ENCODE assay signal across 27 cellular contexts in genomic region chr9:33972698-33973097, GRCh38.
"Had no signal": no experiment of that assay in that cellular context is flagged by ENCODE, and none has a peak within 500 bp of the region (broad histone marks: within the 10 kb centered on the region; RNA-seq: fewer than 3 reads in every experiment).

No MANE protein-coding gene starts in this region.

- H3K9me3 Mint-ChIP-seq: immature natural killer cell; naive thymus-derived CD8-positive, alpha-beta T cell; nephron progenitor cell; stimulated activated naive CD8-positive, alpha-beta T cell treated with anti-CD3 and anti-CD28 coated beads, Interleukin-15, amount 100 ng/mL, for 72 hours had no signal

- DNase-seq: dermis blood vessel endothelial cell; effector memory CD4-positive, alpha-beta T cell; hypothalamus; immature natural killer cell; islet precursor cell; kidney glomerular epithelial cell; mesendoderm; midbrain; naive thymus-derived CD8-positive, alpha-beta T cell; nephron progenitor cell; pancreas; stimulated activated CD4-positive, alpha-beta T cell treated with anti-CD3 and anti-CD28 coated beads, Interleukin-12 subunit alpha, Interleukin-12 subunit beta, amount 100 ng/mL, for 4 hours; stimulated activated CD4-positive, alpha-beta T cell treated with anti-CD3 and anti-CD28 coated beads, Interleukin-1b, Interleukin-23, amount 100 ng/mL, for 48 hours; stimulated activated CD4-positive, alpha-beta T cell treated with anti-CD3 and anti-CD28 coated beads, Interleukin-4, amount 100 ng/mL, for 1 hour; stimulated activated CD8-positive, alpha-beta memory T cell treated with anti-CD3 and anti-CD28 coated beads, Interleukin-4, amount 100 ng/mL, for 48 hours; stimulated activated naive CD4-positive, alpha-beta T cell; stimulated activated naive CD8-positive, alpha-beta T cell treated with anti-CD3 and anti-CD28 coated beads, Interleukin-15, amount 100 ng/mL, for 72 hours; transverse colon; upper lobe of right lung; uterus had no signal

- ATAC-seq: naive thymus-derived CD8-positive, alpha-beta T cell; sciatic nerve; stimulated activated naive CD8-positive, alpha-beta T cell treated with anti-CD3 and anti-CD28 coated beads, Interleukin-15, amount 100 ng/mL, for 72 hours; upper lobe of right lung had no signal

- H3K27me3 ChIP-seq: neutrophil, pancreas, suprapubic skin, transverse colon, upper lobe of right lung, uterus had no signal

- H3K4me3 ChIP-seq: coronary artery, pancreas, smooth muscle cell, suprapubic skin, transverse colon, upper lobe of right lung, uterus had no signal

- H3K9me3 ChIP-seq: neutrophil, pancreas, suprapubic skin, transverse colon, upper lobe of right lung, uterus had no signal

- H3K27ac Mint-ChIP-seq: immature natural killer cell; naive thymus-derived CD8-positive, alpha-beta T cell; stimulated activated naive CD8-positive, alpha-beta T cell treated with anti-CD3 and anti-CD28 coated beads, Interleukin-15, amount 100 ng/mL, for 72 hours had no signal

- H3K4me1 ChIP-seq: suprapubic skin, transverse colon, upper lobe of right lung, uterus had no signal

- H3K4me1 Mint-ChIP-seq: immature natural killer cell; nephron progenitor cell; stimulated activated naive CD8-positive, alpha-beta T cell treated with anti-CD3 and anti-CD28 coated beads, Interleukin-15, amount 100 ng/mL, for 72 hours had no signal

- H3K27ac ChIP-seq: coronary artery, neutrophil, pancreas, suprapubic skin, transverse colon, upper lobe of right lung, uterus had no signal

- H3K4me3 Mint-ChIP-seq: immature natural killer cell; naive thymus-derived CD8-positive, alpha-beta T cell; nephron progenitor cell; stimulated activated naive CD8-positive, alpha-beta T cell treated with anti-CD3 and anti-CD28 coated beads, Interleukin-15, amount 100 ng/mL, for 72 hours had no signal

- H3K36me3 ChIP-seq: pancreas, uterus had no signal

- H3K4me2 ChIP-seq: smooth muscle cell had no signal

- FAIRE-seq: endometrium, frontal cortex, pancreas had no signal

- H3K27me3 Mint-ChIP-seq: naive thymus-derived CD8-positive, alpha-beta T cell; stimulated activated naive CD8-positive, alpha-beta T cell treated with anti-CD3 and anti-CD28 coated beads, Interleukin-15, amount 100 ng/mL, for 72 hours had no signal
